Comparison of ENCODE assay signal across 1 cellular context in the genomic region with DNA sequence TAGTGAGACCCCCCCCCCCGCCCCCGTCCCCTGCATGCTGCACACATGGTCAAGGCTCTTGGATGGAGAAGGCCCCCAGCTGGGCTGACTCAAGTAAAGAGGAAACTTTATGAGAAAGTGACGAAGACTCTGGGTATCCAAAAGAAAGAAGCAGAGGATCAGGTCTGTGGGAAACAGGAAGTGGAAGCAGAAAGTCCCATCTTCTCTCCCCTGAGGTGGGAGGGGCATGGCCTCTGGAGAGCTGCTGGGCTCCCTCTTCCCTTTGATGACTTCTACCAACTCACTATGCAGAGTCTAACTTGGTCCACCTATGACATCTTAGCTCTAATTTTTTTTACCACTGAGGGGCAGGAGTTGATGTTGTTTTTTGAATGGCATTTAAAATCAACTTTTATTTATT.
TF ChIP-seq lines count a peak whose summit lies in the region.

No MANE protein-coding gene starts in this region.

TF ChIP-seq in K562, 482 proteins besides CTCF, POLR2A, EP300 and RAD21 (continued from another document):
- TF ChIP-seq, protein P1, sequence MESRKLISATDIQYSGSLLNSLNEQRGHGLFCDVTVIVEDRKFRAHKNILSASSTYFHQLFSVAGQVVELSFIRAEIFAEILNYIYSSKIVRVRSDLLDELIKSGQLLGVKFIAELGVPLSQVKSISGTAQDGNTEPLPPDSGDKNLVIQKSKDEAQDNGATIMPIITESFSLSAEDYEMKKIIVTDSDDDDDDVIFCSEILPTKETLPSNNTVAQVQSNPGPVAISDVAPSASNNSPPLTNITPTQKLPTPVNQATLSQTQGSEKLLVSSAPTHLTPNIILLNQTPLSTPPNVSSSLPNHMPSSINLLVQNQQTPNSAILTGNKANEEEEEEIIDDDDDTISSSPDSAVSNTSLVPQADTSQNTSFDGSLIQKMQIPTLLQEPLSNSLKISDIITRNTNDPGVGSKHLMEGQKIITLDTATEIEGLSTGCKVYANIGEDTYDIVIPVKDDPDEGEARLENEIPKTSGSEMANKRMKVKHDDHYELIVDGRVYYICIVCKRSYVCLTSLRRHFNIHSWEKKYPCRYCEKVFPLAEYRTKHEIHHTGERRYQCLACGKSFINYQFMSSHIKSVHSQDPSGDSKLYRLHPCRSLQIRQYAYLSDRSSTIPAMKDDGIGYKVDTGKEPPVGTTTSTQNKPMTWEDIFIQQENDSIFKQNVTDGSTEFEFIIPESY (CRISPR knock-in tag; IDR thresholded peaks at IDR 0.05): no peak
- no peak for TF ChIP-seq ZNF384 (IDR thresholded peaks at IDR 0.05; ENCODE audit: low read depth, low read length)
- TF ChIP-seq SIN3A (IDR thresholded peaks at IDR 0.05; ENCODE audit: borderline replicate concordance in 2 of 2, control insufficient read depth in 1 of 2, low read depth in 2 of 2, low read length in 2 of 2): no peak
- TF ChIP-seq, protein P2, sequence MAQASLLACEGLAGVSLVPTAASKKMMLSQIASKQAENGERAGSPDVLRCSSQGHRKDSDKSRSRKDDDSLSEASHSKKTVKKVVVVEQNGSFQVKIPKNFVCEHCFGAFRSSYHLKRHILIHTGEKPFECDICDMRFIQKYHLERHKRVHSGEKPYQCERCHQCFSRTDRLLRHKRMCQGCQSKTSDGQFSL (CRISPR knock-in tag; IDR thresholded peaks at IDR 0.05): 0 out of 2 replicates have a peak, but pooled peaks have one; percentile 10
- TF ChIP-seq, protein P2 (tag; IDR thresholded peaks at IDR 0.05): no peak
- no peak for TF ChIP-seq ZNF224 (CRISPR knock-in tag; IDR thresholded peaks at IDR 0.05)
- TF ChIP-seq, protein P3, sequence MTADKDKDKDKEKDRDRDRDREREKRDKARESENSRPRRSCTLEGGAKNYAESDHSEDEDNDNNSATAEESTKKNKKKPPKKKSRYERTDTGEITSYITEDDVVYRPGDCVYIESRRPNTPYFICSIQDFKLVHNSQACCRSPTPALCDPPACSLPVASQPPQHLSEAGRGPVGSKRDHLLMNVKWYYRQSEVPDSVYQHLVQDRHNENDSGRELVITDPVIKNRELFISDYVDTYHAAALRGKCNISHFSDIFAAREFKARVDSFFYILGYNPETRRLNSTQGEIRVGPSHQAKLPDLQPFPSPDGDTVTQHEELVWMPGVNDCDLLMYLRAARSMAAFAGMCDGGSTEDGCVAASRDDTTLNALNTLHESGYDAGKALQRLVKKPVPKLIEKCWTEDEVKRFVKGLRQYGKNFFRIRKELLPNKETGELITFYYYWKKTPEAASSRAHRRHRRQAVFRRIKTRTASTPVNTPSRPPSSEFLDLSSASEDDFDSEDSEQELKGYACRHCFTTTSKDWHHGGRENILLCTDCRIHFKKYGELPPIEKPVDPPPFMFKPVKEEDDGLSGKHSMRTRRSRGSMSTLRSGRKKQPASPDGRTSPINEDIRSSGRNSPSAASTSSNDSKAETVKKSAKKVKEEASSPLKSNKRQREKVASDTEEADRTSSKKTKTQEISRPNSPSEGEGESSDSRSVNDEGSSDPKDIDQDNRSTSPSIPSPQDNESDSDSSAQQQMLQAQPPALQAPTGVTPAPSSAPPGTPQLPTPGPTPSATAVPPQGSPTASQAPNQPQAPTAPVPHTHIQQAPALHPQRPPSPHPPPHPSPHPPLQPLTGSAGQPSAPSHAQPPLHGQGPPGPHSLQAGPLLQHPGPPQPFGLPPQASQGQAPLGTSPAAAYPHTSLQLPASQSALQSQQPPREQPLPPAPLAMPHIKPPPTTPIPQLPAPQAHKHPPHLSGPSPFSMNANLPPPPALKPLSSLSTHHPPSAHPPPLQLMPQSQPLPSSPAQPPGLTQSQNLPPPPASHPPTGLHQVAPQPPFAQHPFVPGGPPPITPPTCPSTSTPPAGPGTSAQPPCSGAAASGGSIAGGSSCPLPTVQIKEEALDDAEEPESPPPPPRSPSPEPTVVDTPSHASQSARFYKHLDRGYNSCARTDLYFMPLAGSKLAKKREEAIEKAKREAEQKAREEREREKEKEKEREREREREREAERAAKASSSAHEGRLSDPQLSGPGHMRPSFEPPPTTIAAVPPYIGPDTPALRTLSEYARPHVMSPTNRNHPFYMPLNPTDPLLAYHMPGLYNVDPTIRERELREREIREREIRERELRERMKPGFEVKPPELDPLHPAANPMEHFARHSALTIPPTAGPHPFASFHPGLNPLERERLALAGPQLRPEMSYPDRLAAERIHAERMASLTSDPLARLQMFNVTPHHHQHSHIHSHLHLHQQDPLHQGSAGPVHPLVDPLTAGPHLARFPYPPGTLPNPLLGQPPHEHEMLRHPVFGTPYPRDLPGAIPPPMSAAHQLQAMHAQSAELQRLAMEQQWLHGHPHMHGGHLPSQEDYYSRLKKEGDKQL (CRISPR knock-in tag; IDR thresholded peaks at IDR 0.05; ENCODE audit: borderline replicate concordance): no peak
- TF ChIP-seq ZNF696 (CRISPR knock-in tag; conservative IDR thresholded peaks at IDR 0.05): no peak
